In genomic region chrY:15455978-15456890, GRCh38 we compare ENCODE assay signal across 10 cellular contexts.
A peak's percentile ranks its signal among the peaks of the same experiment; 100 is the strongest.
DNase-seq lines count a peak whose midpoint lies in the region; ATAC-seq and TF ChIP-seq lines count a peak whose summit lies in the region.
"Had no signal": no experiment of that assay in that cellular context is flagged by ENCODE, and none has a peak within 500 bp of the region (broad histone marks: within the 10 kb centered on the region; RNA-seq: fewer than 3 reads in every experiment).

No MANE protein-coding gene starts in this region.

- WGBS in mammary epithelial cell (ENCODE audit: low coverage, missing lambda C conversion rate) = no CpG with 5 or more reads among the region's 71 CpGs

- H3K4me3 Mint-ChIP-seq in activated CD8-positive, alpha-beta T cell treated with anti-CD3 and anti-CD28 coated beads, Interleukin-2, amount 10 ng/mL, durations not matched to agents 7 days and 5 days = peak overlapping the region; percentile 28

- H3K36me3 ChIP-seq in mammary epithelial cell (ENCODE audit: insufficient read depth, low read length) = no peaks in the 10 kb centered on the region
- H3K36me3 ChIP-seq: cardiac muscle cell, Peyer's patch had no signal

- H3K4me3 ChIP-seq in mammary epithelial cell (replicated peaks in 1 of 3; ENCODE audit: insufficient read depth in 1 of 3, low read depth in 2 of 3, low read length in 3 of 3) = no peak overlapping the region
- H3K4me3 ChIP-seq: cardiac muscle cell had no signal

- H3K27me3 Mint-ChIP-seq in activated CD8-positive, alpha-beta T cell treated with anti-CD3 and anti-CD28 coated beads, Interleukin-2, amount 10 ng/mL, durations not matched to agents 7 days and 5 days (ENCODE audit: low read depth) = no peaks in the 10 kb centered on the region

- H3K27me3 ChIP-seq in mammary epithelial cell (ENCODE audit: insufficient read depth, low read length) = no peaks in the 10 kb centered on the region
- H3K27me3 ChIP-seq: cardiac muscle cell, Peyer's patch had no signal

- CTCF ChIA-PET in activated CD8-positive, alpha-beta T cell treated with anti-CD3 and anti-CD28 coated beads, Interleukin-2, amount 10 ng/mL, durations not matched to agents 7 days and 5 days (lab: Charles Lee) = no interaction called here
- CTCF ChIA-PET in mammary epithelial cell (lab: Charles Lee; ENCODE audit: low non-redundant PET) = no interaction called here

- intact Hi-C loops in mammary epithelial cell (cut with micrococcal nuclease) = no loop called here

- dilution Hi-C loops in mammary epithelial cell (cut with HindIII; ENCODE audit: low sequenced_read_pairs) = no loop called here

- ATAC-seq in GM19397 (IDR thresholded peaks at IDR 0.05; ENCODE audit: unreplicated experiment) (peak; percentile 71), GM18873 (IDR thresholded peaks at IDR 0.05; ENCODE audit: low FRiP score, unreplicated experiment) (no peak), GM19463 (IDR thresholded peaks at IDR 0.05; ENCODE audit: unreplicated experiment) (no peak), GM18511 (IDR thresholded peaks at IDR 0.05; ENCODE audit: unreplicated experiment) (no peak)
- ATAC-seq in activated CD8-positive, alpha-beta T cell treated with anti-CD3 and anti-CD28 coated beads, Interleukin-2, amount 10 ng/mL, durations not matched to agents 7 days and 5 days = peak; percentile 86

- no peak for TF ChIP-seq CTCF in mammary epithelial cell (conservative IDR thresholded peaks at IDR 0.05 in 1 of 2, IDR thresholded peaks at IDR 0.05 in 1 of 2; ENCODE audit: extremely low read depth in 1 of 2, insufficient read depth in 1 of 2, low read depth in 1 of 2, low read length in 2 of 2)

- no peaks in the 10 kb centered on the region for H3K79me2 ChIP-seq in mammary epithelial cell (ENCODE audit: insufficient read depth, low read length)

- H4K20me1 ChIP-seq in mammary epithelial cell (ENCODE audit: insufficient read depth, low read length) = no peaks in the 10 kb centered on the region

- peaks cover 2% of the 10 kb centered on the region for H3K4me1 Mint-ChIP-seq in activated CD8-positive, alpha-beta T cell treated with anti-CD3 and anti-CD28 coated beads, Interleukin-2, amount 10 ng/mL, durations not matched to agents 7 days and 5 days (ENCODE audit: low read depth)

- peak overlapping the region; percentile 80 for H3K27ac Mint-ChIP-seq in activated CD8-positive, alpha-beta T cell treated with anti-CD3 and anti-CD28 coated beads, Interleukin-2, amount 10 ng/mL, durations not matched to agents 7 days and 5 days

- no peak overlapping the region for H3K9ac ChIP-seq in mammary epithelial cell (ENCODE audit: insufficient read depth, low read length)

- no peak overlapping the region for H3K27ac ChIP-seq in mammary epithelial cell (ENCODE audit: insufficient read depth, low read depth, low read length)
- H3K27ac ChIP-seq: cardiac muscle cell had no signal

- BruUV-seq in mammary epithelial cell (replicated peaks; lab: Mats Ljungman, UMichigan) = no TSS peak

- in situ Hi-C loops in mammary epithelial cell (cut with MboI; ENCODE audit: low sequenced_read_pairs in 2 of 2) = no loop called here

- H3K36me3 Mint-ChIP-seq in activated CD8-positive, alpha-beta T cell treated with anti-CD3 and anti-CD28 coated beads, Interleukin-2, amount 10 ng/mL, durations not matched to agents 7 days and 5 days (ENCODE audit: low read depth) = no peaks in the 10 kb centered on the region

- POLR2A ChIA-PET in activated CD8-positive, alpha-beta T cell treated with anti-CD3 and anti-CD28 coated beads, Interleukin-2, amount 10 ng/mL, durations not matched to agents 7 days and 5 days (lab: Charles Lee) = no interaction called here

- H3K4me1 ChIP-seq in mammary epithelial cell (ENCODE audit: insufficient read depth, low read length) = no peaks in the 10 kb centered on the region
- H3K4me1 ChIP-seq: Peyer's patch had no signal

- no peak overlapping the region for H3K4me2 ChIP-seq in mammary epithelial cell (ENCODE audit: insufficient read depth, low read depth, low read length)

- H2AFZ ChIP-seq in mammary epithelial cell (ENCODE audit: low read depth, low read length) = no peak overlapping the region

- H3K9me3 ChIP-seq in mammary epithelial cell (replicated peaks; ENCODE audit: insufficient read depth, low read length) = no peaks in the 10 kb centered on the region
- H3K9me3 ChIP-seq: Peyer's patch had no signal

- DNase-seq in activated CD8-positive, alpha-beta T cell treated with anti-CD3 and anti-CD28 coated beads, Interleukin-2, amount 10 ng/mL, durations not matched to agents 7 days and 5 days = peak; percentile 58
- DNase-seq in globus pallidus (ENCODE audit: low spot score) = peak; percentile 5
- DNase-seq in stimulated activated CD8-positive, alpha-beta memory T cell treated with anti-CD3 and anti-CD28 coated beads, Interleukin-15, amount 100 ng/mL, for 1 hour (ENCODE audit: low read depth) = peak; percentile 21
- DNase-seq in mammary epithelial cell = no peak

- H3K9me3 Mint-ChIP-seq in activated CD8-positive, alpha-beta T cell treated with anti-CD3 and anti-CD28 coated beads, Interleukin-2, amount 10 ng/mL, durations not matched to agents 7 days and 5 days (ENCODE audit: insufficient read depth) = no peaks in the 10 kb centered on the region

Comparison
In these comparisons a context has a peak if more than half of its experiments do, and no peak if none do; other contexts are left out.
1. ATAC-seq: peak in GM19397 (single experiment) and activated CD8-positive, alpha-beta T cell treated with anti-CD3 and anti-CD28 coated beads, Interleukin-2, amount 10 ng/mL, durations not matched to agents 7 days and 5 days (single experiment); none in GM18873 (single experiment), GM19463 (single experiment) and GM18511 (single experiment).